Comparison of ENCODE assay signal across 11 cellular contexts in the genomic region with DNA sequence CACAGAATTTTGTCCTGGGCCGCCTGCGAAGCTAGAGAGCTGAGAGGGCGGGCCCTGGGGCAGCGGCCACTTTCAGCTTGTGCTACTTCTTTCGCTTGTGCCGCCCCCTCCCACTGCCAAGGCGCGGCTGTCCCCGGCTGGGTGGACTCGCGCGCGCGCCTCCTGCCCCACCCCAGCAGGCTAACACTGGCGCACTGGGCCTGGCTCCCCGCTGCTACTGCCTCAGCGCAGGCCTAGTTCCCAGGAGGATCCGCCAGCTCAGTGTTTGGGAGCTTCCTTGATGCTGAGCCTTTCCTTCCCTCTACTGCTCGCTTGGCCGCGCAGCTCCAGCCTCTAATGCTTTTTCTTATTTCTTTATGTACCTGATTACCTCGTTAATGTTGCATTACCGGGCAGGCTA. TPM values are rescaled to one million over a fixed set of nuclear protein-coding genes. Genes with fewer than 3 reads are reported as not detected.
DNase-seq lines count a peak whose midpoint lies in the region; ATAC-seq and TF ChIP-seq lines count a peak whose summit lies in the region.
"Had no signal": no experiment of that assay in that cellular context is flagged by ENCODE, and none has a peak within 500 bp of the region (broad histone marks: within the 10 kb centered on the region; RNA-seq: fewer than 3 reads in every experiment).

No MANE protein-coding gene starts in this region.

- intact Hi-C loops in Right ventricle myocardium inferior (cut with DNase I) (no loop called here), cardiac septum (cut with DNase I) (no loop called here), heart left ventricle (cut with DNase I) (no loop called here)

- H3K27ac ChIP-seq in heart left ventricle (no peak overlapping the region), mucosa of rectum (ENCODE audit: low read depth in 2 of 2, low read length in 2 of 2) (peak overlapping the region; percentile 4 to 21)

- no peak for TF ChIP-seq CTCF in heart left ventricle (IDR thresholded peaks at IDR 0.05)

- WGBS in heart left ventricle, 4 donors = 28 to 40% (median 34%) methylated on average over 17 to 23 of the region's 23 CpGs

- H3K4me3 ChIP-seq in heart left ventricle (peak overlapping the region in 9 of 12 donors; percentile 5 to 47 (median 29)), mucosa of rectum (ENCODE audit: low read length in 2 of 2) (peak overlapping the region; percentile 43 to 63)

- ATAC-seq in Right ventricle myocardium inferior (peak; percentile 89), heart left ventricle (peak; percentile 42 to 78 (median 75)), GM19455 (IDR thresholded peaks at IDR 0.05; ENCODE audit: unreplicated experiment) (no peak), GM18868 (IDR thresholded peaks at IDR 0.05; ENCODE audit: unreplicated experiment) (no peak)

- TF ChIP-seq POLR2A in heart left ventricle (IDR thresholded peaks at IDR 0.05) = no peak

- H3K36me3 ChIP-seq in heart left ventricle (no peaks in the 10 kb centered on the region), mucosa of rectum (ENCODE audit: control insufficient read depth in 2 of 2, insufficient read depth in 2 of 2, low read length in 2 of 2) (no peaks in the 10 kb centered on the region)

- H3K9ac ChIP-seq in mucosa of rectum (ENCODE audit: low read depth in 1 of 2, low read length in 2 of 2) = peak overlapping the region; percentile 24 to 64

- H3K4me1 ChIP-seq in heart left ventricle = peaks cover 0 to 7% (median 0%) of the 10 kb centered on the region in 12 donors
- peaks cover 0 to 11% of the 10 kb centered on the region in 2 donors for H3K4me1 ChIP-seq in mucosa of rectum (ENCODE audit: control insufficient read depth in 2 of 2, insufficient read depth in 2 of 2, low read length in 2 of 2)

- H3K27me3 ChIP-seq in heart left ventricle (peaks cover 0 to 18% (median 0%) of the 10 kb centered on the region in 9 donors), mucosa of rectum (ENCODE audit: control insufficient read depth in 2 of 2, insufficient read depth in 2 of 2, low read length in 2 of 2) (no peaks in the 10 kb centered on the region)

- H3K9me3 ChIP-seq in heart left ventricle (no peaks in the 10 kb centered on the region), mucosa of rectum (ENCODE audit: control insufficient read depth in 2 of 2, low read length in 2 of 2) (no peaks in the 10 kb centered on the region)

- peak; percentile 74 for DNase-seq in Right ventricle myocardium inferior (ENCODE audit: missing footprints)
- DNase-seq in cardiac septum (ENCODE audit: low spot score) = no peak
- DNase-seq in heart left ventricle = peak; percentile 33 to 73 (median 39)
- DNase-seq in epidermal melanocyte (ENCODE audit: insufficient read length, low spot score) = no peak
- DNase-seq in NCI-H187 (lab: John Stamatoyannopoulos, UW) = no peak
- DNase-seq: activated CD8-positive, alpha-beta memory T cell treated with anti-CD3 and anti-CD28 coated beads, Interleukin-2, amount 50 U/mL, for 4 hours; cortex of kidney; NCI-H2081 treated with DMSO at 0.1 percent for 48 hours had no signal

RNA-seq across cellular contexts. Expression of a gene that starts 27.4 kb away (rescaled TPM):
- total RNA-seq in Right ventricle myocardium inferior = 53.2 TPM
- 63.5 TPM for total RNA-seq in cardiac septum
- total RNA-seq in heart left ventricle = 10 to 100 TPM; 50.9 to 69.8 (median 55.5) TPM
- 10 to 100 TPM; 61.0 to 66.2 TPM for polyA plus RNA-seq in heart left ventricle

Comparison
In these comparisons a context has a peak if more than half of its experiments do, and no peak if none do; other contexts are left out.
1. DNase-seq: peak in Right ventricle myocardium inferior (single experiment) and heart left ventricle (5 of 5); none in cardiac septum (single experiment), epidermal melanocyte (single experiment) and NCI-H187 (0 of 2).
2. ATAC-seq: peak in Right ventricle myocardium inferior (single experiment) and heart left ventricle (4 of 4); none in GM19455 (single experiment) and GM18868 (single experiment).
3. H3K27ac ChIP-seq: peak in mucosa of rectum (2 of 2); none in heart left ventricle (0 of 12).